20 cellular contexts compared by ENCODE assay signal in genomic region chr1:239184581-239185244, GRCh38.
A peak's percentile ranks its signal among the peaks of the same experiment; 100 is the strongest.
DNase-seq lines count a peak whose midpoint lies in the region; ATAC-seq and TF ChIP-seq lines count a peak whose summit lies in the region.
"Had no signal": no experiment of that assay in that cellular context is flagged by ENCODE, and none has a peak within 500 bp of the region (broad histone marks: within the 10 kb centered on the region; RNA-seq: fewer than 3 reads in every experiment).

No MANE protein-coding gene starts in this region.

- H3F3A ChIP-seq in GM23338 (replicated peaks; ENCODE audit: low read depth) = no peaks in the 10 kb centered on the region
- no peaks in the 10 kb centered on the region for H3F3A ChIP-seq in PC-9 (ENCODE audit: insufficient read depth, low read depth)

- H3K4me1 ChIP-seq in GM23338 (ENCODE audit: insufficient read depth) (0 out of 2 replicates have a peak, but pooled peaks cover 6% of the 10 kb centered on the region), PC-9 (replicated peaks; ENCODE audit: insufficient read depth) (no peaks in the 10 kb centered on the region)
- H3K4me1 ChIP-seq: Peyer's patch had no signal

- H3K9me3 Mint-ChIP-seq in GM23338 = no peaks in the 10 kb centered on the region
- peaks cover 6% of the 10 kb centered on the region for H3K9me3 Mint-ChIP-seq in activated CD4-positive, alpha-beta memory T cell treated with anti-CD3 and anti-CD28 coated beads, Interleukin-2, amount 10 ng/mL, durations not matched to agents 7 days and 5 days

- intact Hi-C loops in PC-9 (cut with micrococcal nuclease; ENCODE audit: unreplicated experiment) = no loop called here

- H3K9me2 ChIP-seq in GM23338 (ENCODE audit: insufficient read depth) (no peaks in the 10 kb centered on the region), PC-9 (ENCODE audit: insufficient read depth) (no peaks in the 10 kb centered on the region)

- no peaks in the 10 kb centered on the region for H3K27me3 Mint-ChIP-seq in GM23338 (ENCODE audit: insufficient read depth, low read depth, poor library complexity)
- no peaks in the 10 kb centered on the region for H3K27me3 Mint-ChIP-seq in activated CD4-positive, alpha-beta memory T cell treated with anti-CD3 and anti-CD28 coated beads, Interleukin-2, amount 10 ng/mL, durations not matched to agents 7 days and 5 days

- H3K79me2 ChIP-seq in GM23338 (replicated peaks; ENCODE audit: insufficient read depth) = no peaks in the 10 kb centered on the region
- no peaks in the 10 kb centered on the region for H3K79me2 ChIP-seq in PC-9 (ENCODE audit: low read depth)

- H3K9me3 ChIP-seq in PC-9 (ENCODE audit: insufficient read depth, low read depth) = no peaks in the 10 kb centered on the region
- H3K9me3 ChIP-seq: Peyer's patch had no signal

- H3K36me3 ChIP-seq in BJ (ENCODE audit: control insufficient read depth, insufficient read depth, low read length) (no peaks in the 10 kb centered on the region), GM23338 (ENCODE audit: insufficient read depth) (no peaks in the 10 kb centered on the region), PC-9 (ENCODE audit: low read depth) (no peaks in the 10 kb centered on the region)
- H3K36me3 ChIP-seq: Peyer's patch had no signal

- peaks cover 5% of the 10 kb centered on the region for H3K4me1 Mint-ChIP-seq in GM23338
- no peaks in the 10 kb centered on the region for H3K4me1 Mint-ChIP-seq in activated CD4-positive, alpha-beta memory T cell treated with anti-CD3 and anti-CD28 coated beads, Interleukin-2, amount 10 ng/mL, durations not matched to agents 7 days and 5 days

- no peak overlapping the region for H3K27ac Mint-ChIP-seq in GM23338
- H3K27ac Mint-ChIP-seq in activated CD4-positive, alpha-beta memory T cell treated with anti-CD3 and anti-CD28 coated beads, Interleukin-2, amount 10 ng/mL, durations not matched to agents 7 days and 5 days = no peak overlapping the region

- BruUV-seq in PC-9 (replicated peaks; lab: Mats Ljungman, UMichigan) = no TSS peak

- H3K27ac ChIP-seq in GM23338 (ENCODE audit: low read depth) (no peak overlapping the region), PC-9 (no peak overlapping the region)
- H3K27ac ChIP-seq: C4-2B, Peyer's patch had no signal

- H3K27me3 ChIP-seq in BJ (ENCODE audit: control insufficient read depth, insufficient read depth, low read length) = no peaks in the 10 kb centered on the region
- no peaks in the 10 kb centered on the region for H3K27me3 ChIP-seq in GM23338 (ENCODE audit: insufficient read depth)
- H3K27me3 ChIP-seq in PC-9 (ENCODE audit: insufficient read depth, low read depth) = no peaks in the 10 kb centered on the region
- H3K27me3 ChIP-seq: Peyer's patch had no signal

- no peak overlapping the region for H3K4me2 ChIP-seq in GM23338
- no peak overlapping the region for H3K4me2 ChIP-seq in PC-9

- no peaks in the 10 kb centered on the region for H3K36me3 Mint-ChIP-seq in GM23338 (ENCODE audit: low read depth)
- no peaks in the 10 kb centered on the region for H3K36me3 Mint-ChIP-seq in activated CD4-positive, alpha-beta memory T cell treated with anti-CD3 and anti-CD28 coated beads, Interleukin-2, amount 10 ng/mL, durations not matched to agents 7 days and 5 days (ENCODE audit: low read depth)

- H3K4me3 Mint-ChIP-seq in GM23338 = no peak overlapping the region
- H3K4me3 Mint-ChIP-seq in activated CD4-positive, alpha-beta memory T cell treated with anti-CD3 and anti-CD28 coated beads, Interleukin-2, amount 10 ng/mL, durations not matched to agents 7 days and 5 days = no peak overlapping the region

- POLR2A ChIA-PET in BJ (lab: Charles Lee) = no interaction called here
- POLR2A ChIA-PET in PC-9 (lab: Charles Lee; ENCODE audit: unreplicated experiment) = no interaction called here
- POLR2A ChIA-PET in activated CD4-positive, alpha-beta memory T cell treated with anti-CD3 and anti-CD28 coated beads, Interleukin-2, amount 10 ng/mL, durations not matched to agents 7 days and 5 days (lab: Charles Lee) = no interaction called here

- no peaks in the 10 kb centered on the region for H4K20me1 ChIP-seq in GM23338 (replicated peaks; ENCODE audit: insufficient read depth)
- no peaks in the 10 kb centered on the region for H4K20me1 ChIP-seq in PC-9 (ENCODE audit: insufficient read depth)

- no peak for TF ChIP-seq CTCF in BJ (IDR thresholded peaks at IDR 0.05; ENCODE audit: insufficient read depth, low read depth, low read length)
- no peak for TF ChIP-seq CTCF in GM23338 (conservative IDR thresholded peaks at IDR 0.05; ENCODE audit: low read depth in 2 of 2)
- no peak for TF ChIP-seq CTCF in PC-9 (conservative IDR thresholded peaks at IDR 0.05)

- H2AFZ ChIP-seq in GM23338 (peak overlapping the region; percentile 25; the same call in 1 of the 2 replicates), PC-9 (no peak overlapping the region)

- CTCF ChIA-PET in BJ (lab: Yijun Ruan, JAX) = no interaction called here
- CTCF ChIA-PET in PC-9 (lab: Charles Lee) = no interaction called here
- CTCF ChIA-PET in activated CD4-positive, alpha-beta memory T cell treated with anti-CD3 and anti-CD28 coated beads, Interleukin-2, amount 10 ng/mL, durations not matched to agents 7 days and 5 days (lab: Charles Lee) = no interaction called here

- H3K4me3 ChIP-seq in BJ (ENCODE audit: low read depth, low read length) (no peak overlapping the region), GM23338 (no peak overlapping the region), PC-9 (no peak overlapping the region)
- H3K4me3 ChIP-seq: GM12878, Peyer's patch had no signal

- ATAC-seq in GM23338 (no peak), GM21390 (IDR thresholded peaks at IDR 0.05; ENCODE audit: unreplicated experiment) (no peak), GM21528 (IDR thresholded peaks at IDR 0.05; ENCODE audit: low FRiP score, unreplicated experiment) (no peak)
- ATAC-seq: GM12878 had no signal

- DNase-seq in BJ (ENCODE audit: low read depth) (peak; percentile 8), GM23338 (ENCODE audit: low spot score) (no peak), astrocyte of the hippocampus (ENCODE audit: low read depth, low spot score) (peak; percentile 61), middle frontal gyrus (ENCODE audit: extremely low spot score, low spot score) (peak; percentile 48), PC-9 (no peak)
- no peak for DNase-seq in activated CD4-positive, alpha-beta memory T cell treated with anti-CD3 and anti-CD28 coated beads, Interleukin-2, amount 10 ng/mL, durations not matched to agents 7 days and 5 days
- DNase-seq: GF-D8, Kasumi-1, MM.1S, NCI-H1092, NCI-H1436 treated with DMSO at 0.1 percent for 48 hours, NCI-H2029, NCI-H345, NCI-H526, Peyer's patch, Right ventricle myocardium superior had no signal

TF ChIP-seq in GM23338, 12 proteins besides CTCF, POLR2A, EP300 and RAD21:
- TF ChIP-seq NANOG (IDR thresholded peaks at IDR 0.05; ENCODE audit: borderline replicate concordance) = no peak
- TF ChIP-seq ZNF114 (CRISPR knock-in tag; IDR thresholded peaks at IDR 0.05) = no peak
- TF ChIP-seq JUNB (IDR thresholded peaks at IDR 0.05; ENCODE audit: unreplicated experiment) = no peak
- TF ChIP-seq CREB1 (CRISPR knock-in tag; IDR thresholded peaks at IDR 0.05; ENCODE audit: low read depth) = no peak
- TF ChIP-seq REST (IDR thresholded peaks at IDR 0.05; ENCODE audit: unreplicated experiment) = no peak
- TF ChIP-seq EZH2 (IDR thresholded peaks at IDR 0.05; ENCODE audit: low read depth, unreplicated experiment) = no peak
- no peak for TF ChIP-seq POLR2AphosphoS5 (IDR thresholded peaks at IDR 0.05; ENCODE audit: low read depth)
- TF ChIP-seq ZNF331 (CRISPR knock-in tag; IDR thresholded peaks at IDR 0.05; ENCODE audit: low read depth) = no peak

Comparison
In these comparisons a context has a peak if more than half of its experiments do, and no peak if none do; other contexts are left out.
1. DNase-seq: peak in BJ (single experiment), astrocyte of the hippocampus (single experiment) and middle frontal gyrus (single experiment); none in GM23338 (single experiment), PC-9 (0 of 2) and activated CD4-positive, alpha-beta memory T cell treated with anti-CD3 and anti-CD28 coated beads, Interleukin-2, amount 10 ng/mL, durations not matched to agents 7 days and 5 days (single experiment).